1 cellular context compared by ENCODE assay signal in genomic region chr19:32354345-32354744, GRCh38.
TF ChIP-seq lines count a peak whose summit lies in the region.

No MANE protein-coding gene starts in this region.

TF ChIP-seq in K562, 482 proteins besides CTCF, POLR2A, EP300 and RAD21 (continued from another document):
- TF ChIP-seq MNT (conservative IDR thresholded peaks at IDR 0.05): no peak
TF ChIP-seq in K562: peak in this region for 0.
